In genomic region chr3:153160451-153161137, GRCh38 we compare ENCODE assay signal across 1 cellular context.
TF ChIP-seq lines count a peak whose summit lies in the region.

No MANE protein-coding gene starts in this region.

TF ChIP-seq in HepG2, 621 proteins besides CTCF, POLR2A, EP300 and RAD21 (continued from another document and continues in another):
- peak; percentile 44; the same call in 1 of the 2 replicates for TF ChIP-seq HNF1B (CRISPR knock-in tag; IDR thresholded peaks at IDR 0.05)
- 0 out of 2 replicates have a peak, but pooled peaks have one; percentile 18 for TF ChIP-seq ZFP36L1 (CRISPR knock-in tag; IDR thresholded peaks at IDR 0.05)
- TF ChIP-seq HNF1A (IDR thresholded peaks at IDR 0.05; ENCODE audit: low read depth): no peak
- peak; percentile 48; the same call in 1 of the 2 replicates for TF ChIP-seq HNF1A (CRISPR knock-in tag; IDR thresholded peaks at IDR 0.05; ENCODE audit: borderline replicate concordance)
- TF ChIP-seq ZNF234 (CRISPR knock-in tag; conservative IDR thresholded peaks at IDR 0.05): 0 out of 2 replicates have a peak, but pooled peaks have one; percentile 37
- peak; percentile 36; the same call in 1 of the 2 replicates for TF ChIP-seq ZGPAT (CRISPR knock-in tag; IDR thresholded peaks at IDR 0.05)
- peak; percentile 58 for TF ChIP-seq ZNF777 (CRISPR knock-in tag; IDR thresholded peaks at IDR 0.05)
- peak; percentile 18; the same call in 1 of the 2 replicates for TF ChIP-seq LBX2 (CRISPR knock-in tag; IDR thresholded peaks at IDR 0.05; ENCODE audit: borderline replicate concordance)
- peak; percentile 11; a peak in 2 of 4 replicates for TF ChIP-seq NR2F1 (CRISPR knock-in tag; IDR thresholded peaks at IDR 0.05)
- TF ChIP-seq PHF8 (CRISPR knock-in tag; IDR thresholded peaks at IDR 0.05): peak; percentile 44
- TF ChIP-seq ASH2L (IDR thresholded peaks at IDR 0.05; ENCODE audit: insufficient read length, low read depth, low read length): peak; percentile 40
- no peak for TF ChIP-seq NFATC3 (CRISPR knock-in tag; IDR thresholded peaks at IDR 0.05)
- no peak for TF ChIP-seq TEF (CRISPR knock-in tag; IDR thresholded peaks at IDR 0.05)
- TF ChIP-seq ZNF709 (CRISPR knock-in tag; IDR thresholded peaks at IDR 0.05): peak; percentile 58; the same call in 1 of the 2 replicates
- TF ChIP-seq MTF2 (CRISPR knock-in tag; IDR thresholded peaks at IDR 0.05; ENCODE audit: borderline replicate concordance): no peak
- TF ChIP-seq ZNF776 (CRISPR knock-in tag; IDR thresholded peaks at IDR 0.05): 0 out of 2 replicates have a peak, but pooled peaks have one; percentile 11
- no peak for TF ChIP-seq PATZ1 (CRISPR knock-in tag; IDR thresholded peaks at IDR 0.05)
- peak; percentile 85; the same call in 1 of the 2 replicates for TF ChIP-seq SAFB2 (CRISPR knock-in tag; IDR thresholded peaks at IDR 0.05; ENCODE audit: borderline replicate concordance, low read depth)
- TF ChIP-seq ZFY (CRISPR knock-in tag; IDR thresholded peaks at IDR 0.05): no peak
- TF ChIP-seq SCMH1 (CRISPR knock-in tag; IDR thresholded peaks at IDR 0.05; ENCODE audit: borderline replicate concordance): no peak
- peak; percentile 58; the same call in 1 of the 2 replicates for TF ChIP-seq ZNF691 (CRISPR knock-in tag; IDR thresholded peaks at IDR 0.05; ENCODE audit: borderline replicate concordance, low read depth)
- no peak; the same call in 1 of the 2 replicates for TF ChIP-seq NAIF1 (CRISPR knock-in tag; IDR thresholded peaks at IDR 0.05; ENCODE audit: borderline replicate concordance)
- peak; percentile 58; the same call in 1 of the 2 replicates for TF ChIP-seq ETV5 (CRISPR knock-in tag; IDR thresholded peaks at IDR 0.05; ENCODE audit: borderline replicate concordance)
- no peak for TF ChIP-seq ZNF253 (CRISPR knock-in tag; IDR thresholded peaks at IDR 0.05; ENCODE audit: borderline replicate concordance)
- peak; percentile 33 for TF ChIP-seq SRSF1 (optimal IDR thresholded peaks at IDR 0.05; ENCODE audit: low read depth, low read length)
- TF ChIP-seq CENPX (CRISPR knock-in tag; IDR thresholded peaks at IDR 0.05): no peak
- 0 out of 2 replicates have a peak, but pooled peaks have one; percentile 3 for TF ChIP-seq ARNT2 (CRISPR knock-in tag; IDR thresholded peaks at IDR 0.05; ENCODE audit: low read depth)
- TF ChIP-seq ZSCAN29 (CRISPR knock-in tag; conservative IDR thresholded peaks at IDR 0.05): peak; percentile 36; the same call in 1 of the 2 replicates
- no peak for TF ChIP-seq ZNF383 (CRISPR knock-in tag; IDR thresholded peaks at IDR 0.05; ENCODE audit: borderline replicate concordance)
- 0 out of 2 replicates have a peak, but pooled peaks have one; percentile 8 for TF ChIP-seq KAT8 (CRISPR knock-in tag; IDR thresholded peaks at IDR 0.05)
- TF ChIP-seq MZF1 (CRISPR knock-in tag; IDR thresholded peaks at IDR 0.05; ENCODE audit: borderline replicate concordance): peak; percentile 87; the same call in 1 of the 2 replicates
- peak; percentile 79; the same call in 1 of the 2 replicates for TF ChIP-seq ZNF772 (CRISPR knock-in tag; IDR thresholded peaks at IDR 0.05)
- TF ChIP-seq ZFAT (CRISPR knock-in tag; conservative IDR thresholded peaks at IDR 0.05): no peak
- peak; percentile 77; the same call in 1 of the 2 replicates for TF ChIP-seq YEATS4 (CRISPR knock-in tag; IDR thresholded peaks at IDR 0.05; ENCODE audit: borderline replicate concordance)
- TF ChIP-seq NFE2L1 (CRISPR knock-in tag; IDR thresholded peaks at IDR 0.05; ENCODE audit: borderline replicate concordance): no peak
- TF ChIP-seq DNMT1 (CRISPR knock-in tag; IDR thresholded peaks at IDR 0.05): peak; percentile 80; the same call in 1 of the 2 replicates
- 0 out of 2 replicates have a peak, but pooled peaks have one; percentile 55 for TF ChIP-seq ZIK1 (CRISPR knock-in tag; IDR thresholded peaks at IDR 0.05; ENCODE audit: borderline replicate concordance, low read depth)
- TF ChIP-seq ZNF136 (CRISPR knock-in tag; IDR thresholded peaks at IDR 0.05; ENCODE audit: low read depth): no peak
- TF ChIP-seq HMG20B (CRISPR knock-in tag; conservative IDR thresholded peaks at IDR 0.05): 0 out of 2 replicates have a peak, but pooled peaks have one; percentile 3
- TF ChIP-seq KDM2A (CRISPR knock-in tag; IDR thresholded peaks at IDR 0.05; ENCODE audit: borderline replicate concordance, low read depth): peak; percentile 74
- peak; percentile 32 for TF ChIP-seq HDAC2 (CRISPR knock-in tag; IDR thresholded peaks at IDR 0.05)
- 0 out of 2 replicates have a peak, but pooled peaks have one; percentile 42 for TF ChIP-seq ZNF441 (CRISPR knock-in tag; IDR thresholded peaks at IDR 0.05; ENCODE audit: borderline replicate concordance)
- no peak for TF ChIP-seq CHD4 (IDR thresholded peaks at IDR 0.05; ENCODE audit: borderline replicate concordance, low read length)
- peak; percentile 26; the same call in 1 of the 2 replicates for TF ChIP-seq ZNF746 (CRISPR knock-in tag; IDR thresholded peaks at IDR 0.05)
- TF ChIP-seq POLR2G (IDR thresholded peaks at IDR 0.05; ENCODE audit: low read depth, low read length): peak; percentile 77
- 0 out of 2 replicates have a peak, but pooled peaks have one; percentile 41 for TF ChIP-seq TSC22D2 (CRISPR knock-in tag; IDR thresholded peaks at IDR 0.05; ENCODE audit: borderline replicate concordance)
- TF ChIP-seq ZBTB21 (CRISPR knock-in tag; IDR thresholded peaks at IDR 0.05): peak; percentile 71
- peak; percentile 19; the same call in 1 of the 2 replicates for TF ChIP-seq ZNF280D (CRISPR knock-in tag; IDR thresholded peaks at IDR 0.05)
- TF ChIP-seq HMG20A (CRISPR knock-in tag; IDR thresholded peaks at IDR 0.05; ENCODE audit: borderline replicate concordance): peak; percentile 36; the same call in 1 of the 2 replicates
- peak; percentile 42 for TF ChIP-seq DRAP1 (CRISPR knock-in tag; IDR thresholded peaks at IDR 0.05)
- TF ChIP-seq CREB1 (IDR thresholded peaks at IDR 0.05): peak; percentile 34; the same call in 1 of the 2 replicates
- TF ChIP-seq CREB1 (CRISPR knock-in tag; IDR thresholded peaks at IDR 0.05): no peak
- TF ChIP-seq MLX (CRISPR knock-in tag; IDR thresholded peaks at IDR 0.05): no peak
